ENCODE assay signal across 1 cellular context in genomic region chr7:16260236-16260728, GRCh38.
A peak's percentile ranks its signal among the peaks of the same experiment; 100 is the strongest.
TF ChIP-seq lines count a peak whose summit lies in the region.

No MANE protein-coding gene starts in this region.

TF ChIP-seq in K562, 482 proteins besides CTCF, POLR2A, EP300 and RAD21 (continued from another document and continues in another):
- TF ChIP-seq, protein P1, sequence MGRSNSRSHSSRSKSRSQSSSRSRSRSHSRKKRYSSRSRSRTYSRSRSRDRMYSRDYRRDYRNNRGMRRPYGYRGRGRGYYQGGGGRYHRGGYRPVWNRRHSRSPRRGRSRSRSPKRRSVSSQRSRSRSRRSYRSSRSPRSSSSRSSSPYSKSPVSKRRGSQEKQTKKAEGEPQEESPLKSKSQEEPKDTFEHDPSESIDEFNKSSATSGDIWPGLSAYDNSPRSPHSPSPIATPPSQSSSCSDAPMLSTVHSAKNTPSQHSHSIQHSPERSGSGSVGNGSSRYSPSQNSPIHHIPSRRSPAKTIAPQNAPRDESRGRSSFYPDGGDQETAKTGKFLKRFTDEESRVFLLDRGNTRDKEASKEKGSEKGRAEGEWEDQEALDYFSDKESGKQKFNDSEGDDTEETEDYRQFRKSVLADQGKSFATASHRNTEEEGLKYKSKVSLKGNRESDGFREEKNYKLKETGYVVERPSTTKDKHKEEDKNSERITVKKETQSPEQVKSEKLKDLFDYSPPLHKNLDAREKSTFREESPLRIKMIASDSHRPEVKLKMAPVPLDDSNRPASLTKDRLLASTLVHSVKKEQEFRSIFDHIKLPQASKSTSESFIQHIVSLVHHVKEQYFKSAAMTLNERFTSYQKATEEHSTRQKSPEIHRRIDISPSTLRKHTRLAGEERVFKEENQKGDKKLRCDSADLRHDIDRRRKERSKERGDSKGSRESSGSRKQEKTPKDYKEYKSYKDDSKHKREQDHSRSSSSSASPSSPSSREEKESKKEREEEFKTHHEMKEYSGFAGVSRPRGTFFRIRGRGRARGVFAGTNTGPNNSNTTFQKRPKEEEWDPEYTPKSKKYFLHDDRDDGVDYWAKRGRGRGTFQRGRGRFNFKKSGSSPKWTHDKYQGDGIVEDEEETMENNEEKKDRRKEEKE (IDR thresholded peaks at IDR 0.05; ENCODE audit: borderline replicate concordance in 1 of 2, control insufficient read depth in 1 of 2, low read depth in 2 of 2, low read length in 1 of 2): no peak
- TF ChIP-seq, protein P2, sequence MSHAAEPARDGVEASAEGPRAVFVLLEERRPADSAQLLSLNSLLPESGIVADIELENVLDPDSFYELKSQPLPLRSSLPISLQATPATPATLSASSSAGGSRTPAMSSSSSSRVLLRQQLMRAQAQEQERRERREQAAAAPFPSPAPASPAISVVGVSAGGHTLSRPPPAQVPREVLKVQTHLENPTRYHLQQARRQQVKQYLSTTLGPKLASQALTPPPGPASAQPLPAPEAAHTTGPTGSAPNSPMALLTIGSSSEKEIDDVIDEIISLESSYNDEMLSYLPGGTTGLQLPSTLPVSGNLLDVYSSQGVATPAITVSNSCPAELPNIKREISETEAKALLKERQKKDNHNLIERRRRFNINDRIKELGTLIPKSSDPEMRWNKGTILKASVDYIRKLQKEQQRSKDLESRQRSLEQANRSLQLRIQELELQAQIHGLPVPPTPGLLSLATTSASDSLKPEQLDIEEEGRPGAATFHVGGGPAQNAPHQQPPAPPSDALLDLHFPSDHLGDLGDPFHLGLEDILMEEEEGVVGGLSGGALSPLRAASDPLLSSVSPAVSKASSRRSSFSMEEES (CRISPR knock-in tag; IDR thresholded peaks at IDR 0.05): no peak
- TF ChIP-seq MEF2A (IDR thresholded peaks at IDR 0.05; ENCODE audit: control insufficient read depth, low read depth, low read length): no peak
- TF ChIP-seq ZBTB40 (IDR thresholded peaks at IDR 0.05): no peak
- TF ChIP-seq ZBTB40 (CRISPR knock-in tag; IDR thresholded peaks at IDR 0.05): no peak
- TF ChIP-seq THRA (IDR thresholded peaks at IDR 0.05): no peak
- no peak for TF ChIP-seq KDM2B (CRISPR knock-in tag; IDR thresholded peaks at IDR 0.05)
- TF ChIP-seq ZNF696 (CRISPR knock-in tag; conservative IDR thresholded peaks at IDR 0.05): no peak
- TF ChIP-seq ZNF239 (CRISPR knock-in tag; IDR thresholded peaks at IDR 0.05): no peak
- no peak for TF ChIP-seq ZNF23 (CRISPR knock-in tag; IDR thresholded peaks at IDR 0.05)
- no peak for TF ChIP-seq HMGXB4 (CRISPR knock-in tag; IDR thresholded peaks at IDR 0.05)
- TF ChIP-seq POLR2B (IDR thresholded peaks at IDR 0.05; ENCODE audit: low read depth, partially characterized antibody): no peak
- TF ChIP-seq ZBTB33 (CRISPR knock-in tag; IDR thresholded peaks at IDR 0.05): no peak
- no peak for TF ChIP-seq ZNF77 (CRISPR knock-in tag; IDR thresholded peaks at IDR 0.05)
- no peak for TF ChIP-seq GTF2E2 (tag; IDR thresholded peaks at IDR 0.05)
- no peak for TF ChIP-seq ELF2 (CRISPR knock-in tag; IDR thresholded peaks at IDR 0.05)
- TF ChIP-seq FOXJ2 (tag; IDR thresholded peaks at IDR 0.05): peak; percentile 51; the same call in 1 of the 2 replicates
- no peak for TF ChIP-seq FOS (IDR thresholded peaks at IDR 0.05; ENCODE audit: extremely low read depth, insufficient read length)
- no peak for TF ChIP-seq ELF1 (tag; IDR thresholded peaks at IDR 0.05)
- TF ChIP-seq PHB2 (IDR thresholded peaks at IDR 0.05; ENCODE audit: low read depth): no peak
- peak; percentile 94 for TF ChIP-seq SMARCB1 (IDR thresholded peaks at IDR 0.05; ENCODE audit: insufficient read length, low read depth)
